Comparison of ENCODE assay signal across 10 cellular contexts in genomic region chr16:26963109-26963508, GRCh38.
DNase-seq lines count a peak whose midpoint lies in the region; ATAC-seq, FAIRE-seq and TF ChIP-seq lines count a peak whose summit lies in the region.
"Had no signal": no experiment of that assay in that cellular context is flagged by ENCODE, and none has a peak within 500 bp of the region (broad histone marks: within the 10 kb centered on the region; RNA-seq: fewer than 3 reads in every experiment).

No MANE protein-coding gene starts in this region.

- no peak for TF ChIP-seq EP300 in HepG2 (IDR thresholded peaks at IDR 0.05; ENCODE audit: low read depth in 2 of 2, low read length in 2 of 2)
- no peak for TF ChIP-seq EP300 in HepG2 (CRISPR knock-in tag; IDR thresholded peaks at IDR 0.05; ENCODE audit: borderline replicate concordance)

- H3K4me2 ChIP-seq in HepG2 (ENCODE audit: low read depth, low read length) = no peak overlapping the region

- POLR2A ChIA-PET in HepG2 (lab: Yijun Ruan, JAX) (no interaction called here), Panc1 (lab: Charles Lee) (no interaction called here)

- H3K27ac Mint-ChIP-seq in Calu3 (ENCODE audit: unreplicated experiment) = no peak overlapping the region

- no peaks in the 10 kb centered on the region for H3K36me3 Mint-ChIP-seq in Calu3 (ENCODE audit: insufficient read depth, unreplicated experiment)

- H3K36me3 ChIP-seq in HepG2 (replicated peaks in 1 of 2; ENCODE audit: control insufficient read depth in 1 of 2, insufficient read depth in 2 of 2, low read length in 2 of 2) (no peaks in the 10 kb centered on the region), right lobe of liver (no peaks in the 10 kb centered on the region), Panc1 (ENCODE audit: control insufficient read depth, insufficient read depth, low read length) (no peaks in the 10 kb centered on the region), Peyer's patch (no peaks in the 10 kb centered on the region)

- peak; percentile 77 for FAIRE-seq in HepG2 (lab: Jason Lieb, UNC)

- peaks cover 9% of the 10 kb centered on the region for H3K9me3 Mint-ChIP-seq in Calu3 (ENCODE audit: low read depth, unreplicated experiment)

- DNase-seq in HepG2 (ENCODE audit: low spot score) (peak; percentile 12), right lobe of liver (no peak), Panc1 (ENCODE audit: low read depth, low spot score) (no peak), foreskin fibroblast (peak in 1 of 2 donors; percentile 26), Calu3 (no peak), Peyer's patch (no peak), NCI-H187 (lab: John Stamatoyannopoulos, UW) (no peak)
- DNase-seq: activated CD8-positive, alpha-beta memory T cell treated with anti-CD3 and anti-CD28 coated beads for 24 hours had no signal

- H3K4me3 Mint-ChIP-seq in Calu3 (ENCODE audit: low read depth, unreplicated experiment) = no peak overlapping the region

- H3K4me1 ChIP-seq in HepG2 (ENCODE audit: insufficient read depth, low read length) (no peaks in the 10 kb centered on the region), right lobe of liver (no peaks in the 10 kb centered on the region), Panc1 (ENCODE audit: control insufficient read depth, insufficient read depth, low read length) (no peaks in the 10 kb centered on the region), Peyer's patch (no peaks in the 10 kb centered on the region)

- no peak overlapping the region for H2AFZ ChIP-seq in HepG2 (ENCODE audit: low read length)

- 17% methylated on average over 4 of the region's 4 CpGs for WGBS in HepG2 (ENCODE audit: low lambda C conversion rate)
- 49% methylated on average over 3 of the region's 4 CpGs for WGBS in right lobe of liver (ENCODE audit: insufficient coverage, low coverage, low lambda C conversion rate, missing lambda C conversion rate)

- no peak for TF ChIP-seq RAD21 in HepG2 (CRISPR knock-in tag; IDR thresholded peaks at IDR 0.05)

- TF ChIP-seq POLR2A in HepG2 (IDR thresholded peaks at IDR 0.05; ENCODE audit: insufficient read depth in 1 of 2, low read depth in 2 of 2, low read length in 2 of 2) (no peak), right lobe of liver (IDR thresholded peaks at IDR 0.05) (no peak), Peyer's patch (IDR thresholded peaks at IDR 0.05) (no peak)

- in situ Hi-C loops in HepG2 (cut with HindIII; ENCODE audit: extremely low pct_ligation_motif_present, low pct_unique_long_range_greater_than_20kb) (no loop called here), Panc1 (cut with HindIII; ENCODE audit: low pct_unique_long_range_greater_than_20kb, low sequenced_read_pairs) (no loop called here)

- no peak overlapping the region for H3K27ac ChIP-seq in HepG2 (ENCODE audit: extremely low read length, insufficient read depth, low read length)
- no peak overlapping the region for H3K27ac ChIP-seq in right lobe of liver
- no peak overlapping the region for H3K27ac ChIP-seq in Panc1 (ENCODE audit: low read length)
- H3K27ac ChIP-seq in Peyer's patch = no peak overlapping the region
- H3K27ac ChIP-seq: HL-60 had no signal

- intact Hi-C loops in HepG2 (cut with micrococcal nuclease; ENCODE audit: unreplicated experiment) (no loop called here), right lobe of liver (cut with DNase I) (no loop called here), Panc1 (cut with micrococcal nuclease; ENCODE audit: unreplicated experiment) (no loop called here), Calu3 (cut with micrococcal nuclease; ENCODE audit: unreplicated experiment) (no loop called here)

- H3K27me3 Mint-ChIP-seq in Calu3 (ENCODE audit: unreplicated experiment) = peaks cover 37% of the 10 kb centered on the region

- no peaks in the 10 kb centered on the region for H4K20me1 ChIP-seq in HepG2 (ENCODE audit: insufficient read depth, low read length)

- H3K27me3 ChIP-seq in HepG2 (ENCODE audit: control insufficient read depth in 1 of 2, insufficient read depth in 2 of 2, low read length in 2 of 2) = peaks cover 0 to 10% of the 10 kb centered on the region in 2 experiments; a peak in 2 of 5 replicates
- no peaks in the 10 kb centered on the region for H3K27me3 ChIP-seq in right lobe of liver
- H3K27me3 ChIP-seq in Panc1 (ENCODE audit: control insufficient read depth, insufficient read depth, low read length) = peaks cover 2% of the 10 kb centered on the region
- H3K27me3 ChIP-seq in Peyer's patch = no peaks in the 10 kb centered on the region

- H3K4me1 Mint-ChIP-seq in Calu3 (ENCODE audit: low read depth, unreplicated experiment) = no peaks in the 10 kb centered on the region

- peak; percentile 78 for ATAC-seq in HepG2
- ATAC-seq in right lobe of liver = no peak
- no peak for ATAC-seq in Panc1
- ATAC-seq in GM21390 (IDR thresholded peaks at IDR 0.05; ENCODE audit: unreplicated experiment) = no peak

- no peaks in the 10 kb centered on the region for H3K9me3 ChIP-seq in HepG2 (ENCODE audit: low read length)
- H3K9me3 ChIP-seq in right lobe of liver = no peaks in the 10 kb centered on the region
- H3K9me3 ChIP-seq in Panc1 (ENCODE audit: control insufficient read depth, insufficient read depth, low read depth, low read length) = no peaks in the 10 kb centered on the region
- H3K9me3 ChIP-seq in Peyer's patch = no peaks in the 10 kb centered on the region

- no TSS peak for BruUV-seq in HepG2 (replicated peaks; lab: Mats Ljungman, UMichigan)
- no TSS peak for BruUV-seq in Panc1 (replicated peaks; lab: Mats Ljungman, UMichigan)
- BruUV-seq in Calu3 (replicated peaks; lab: Mats Ljungman, UMichigan) = no TSS peak

- TF ChIP-seq CTCF in HepG2 (CRISPR knock-in tag; IDR thresholded peaks at IDR 0.05) (peak; percentile 58), right lobe of liver (IDR thresholded peaks at IDR 0.05) (peak in 1 of 4 donors; percentile 23), Panc1 (IDR thresholded peaks at IDR 0.05) (peak; percentile 20; the same call in 1 of the 2 replicates), foreskin fibroblast (IDR thresholded peaks at IDR 0.05; ENCODE audit: low read depth, low read length) (peak; percentile 41), Calu3 (IDR thresholded peaks at IDR 0.05; ENCODE audit: unreplicated experiment) (no peak), Peyer's patch (IDR thresholded peaks at IDR 0.05) (peak in 1 of 6 experiments; percentile 12)

- CTCF ChIA-PET in HepG2 (lab: Yijun Ruan, JAX; ENCODE audit: low intra/inter-chr PET ratio, low total read pairs) = no interaction called here
- CTCF ChIA-PET in Panc1 (lab: Charles Lee) = no interaction called here
- CTCF ChIA-PET in Calu3 (lab: Charles Lee) = no interaction called here

- H3K4me3 ChIP-seq in HepG2 (replicated peaks in 1 of 3; ENCODE audit: insufficient read depth in 1 of 3, low read depth in 2 of 3, low read length in 3 of 3) = no peak overlapping the region
- no peak overlapping the region for H3K4me3 ChIP-seq in right lobe of liver
- no peak overlapping the region for H3K4me3 ChIP-seq in Panc1 (ENCODE audit: low read depth in 2 of 2, low read length in 2 of 2)
- no peak overlapping the region for H3K4me3 ChIP-seq in foreskin fibroblast (ENCODE audit: low read depth in 1 of 2, low read length in 2 of 2)
- H3K4me3 ChIP-seq in Peyer's patch = no peak overlapping the region

- no peaks in the 10 kb centered on the region for H3K79me2 ChIP-seq in HepG2 (ENCODE audit: insufficient read depth, low read length)

- no peak overlapping the region for H3K9ac ChIP-seq in HepG2 (ENCODE audit: insufficient read depth, low read depth, low read length)

TF ChIP-seq in HepG2, 621 proteins besides CTCF, POLR2A, EP300 and RAD21:
- no peak for TF ChIP-seq MED13 (CRISPR knock-in tag; IDR thresholded peaks at IDR 0.05)
- TF ChIP-seq STAG1 (CRISPR knock-in tag; IDR thresholded peaks at IDR 0.05) = peak; percentile 42; the same call in 1 of the 2 replicates
- no peak for TF ChIP-seq MAFG (CRISPR knock-in tag; IDR thresholded peaks at IDR 0.05)
- no peak for TF ChIP-seq ZBTB7B (CRISPR knock-in tag; IDR thresholded peaks at IDR 0.05)
- peak; percentile 23 for TF ChIP-seq XRCC5 (optimal IDR thresholded peaks at IDR 0.05; ENCODE audit: low read length)
- TF ChIP-seq SMC3 (IDR thresholded peaks at IDR 0.05; ENCODE audit: low read length) = peak; percentile 25; the same call in 1 of the 2 replicates
